ENCODE assay signal across 8 cellular contexts in the genomic region with DNA sequence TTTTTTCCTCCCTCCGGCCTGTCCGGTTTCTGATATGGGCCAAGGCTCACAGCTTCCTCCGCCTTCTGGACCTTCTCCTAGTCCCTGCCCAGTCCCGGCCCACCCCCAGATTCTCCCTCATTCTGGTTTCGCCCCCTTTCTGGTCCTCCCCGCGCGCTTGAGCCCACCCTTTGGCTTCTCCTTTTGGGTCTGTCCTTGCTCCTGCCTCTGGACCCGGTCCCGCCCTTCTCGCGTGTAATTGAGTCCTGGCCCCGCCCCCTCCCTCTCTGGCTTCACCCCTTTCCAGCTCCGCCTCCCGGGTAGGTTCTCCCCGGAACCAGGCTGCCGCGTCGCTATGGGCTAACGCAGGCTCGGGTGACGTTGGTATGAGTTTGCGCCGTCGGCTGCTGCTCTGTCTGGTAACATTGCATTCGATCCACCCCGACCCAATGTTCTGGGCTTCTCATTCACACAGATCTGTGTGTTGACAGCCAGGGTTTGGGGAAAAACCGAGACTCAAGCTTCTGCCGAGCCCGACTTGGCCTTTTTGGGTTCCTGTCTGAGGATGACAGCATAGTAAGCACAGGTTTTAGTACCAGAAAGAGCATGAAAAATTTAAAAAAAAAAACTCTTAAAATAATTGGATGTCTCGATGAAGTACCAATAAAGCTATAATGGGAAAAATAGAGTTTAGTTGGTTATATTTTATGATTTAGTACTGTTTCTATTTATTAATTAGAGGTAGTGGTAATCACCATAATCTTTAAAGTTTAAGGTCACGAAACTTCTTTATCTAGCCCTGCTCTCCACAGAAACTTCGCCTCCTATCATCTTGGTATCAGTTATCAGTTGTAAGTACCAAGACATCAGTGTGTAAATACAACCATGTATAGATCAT. TPM values are rescaled to one million over a fixed set of nuclear protein-coding genes. Genes with fewer than 3 reads are reported as not detected.
A peak's percentile ranks its signal among the peaks of the same experiment; 100 is the strongest.
DNase-seq lines count a peak whose midpoint lies in the region; ATAC-seq, FAIRE-seq and TF ChIP-seq lines count a peak whose summit lies in the region.

No MANE protein-coding gene starts in this region.

- peaks cover 5% of the 10 kb centered on the region for H3K36me3 Mint-ChIP-seq in activated B cell treated with CpG ODN at 0.5 μM for 24 hours (ENCODE audit: low read depth)

- intact Hi-C loops in activated B cell treated with CpG ODN at 0.5 μM for 24 hours (cut with micrococcal nuclease): loop anchor here (1.0 to 10.0 kb wide), 6 partner anchors 8 to 594 kb away; a partner anchor contains a TSS

- H3K4me3 Mint-ChIP-seq in activated B cell treated with CpG ODN at 0.5 μM for 24 hours: peak overlapping the region; percentile 95

- peaks cover 14% of the 10 kb centered on the region for H3K4me1 ChIP-seq in A549

- peaks cover 2% of the 10 kb centered on the region for H3K9me3 Mint-ChIP-seq in activated B cell treated with CpG ODN at 0.5 μM for 24 hours

- peak; percentile 66 to 73 for ATAC-seq in A549
- peak; percentile 34 for ATAC-seq in GM18909 (IDR thresholded peaks at IDR 0.05; ENCODE audit: poor library complexity, unreplicated experiment)
- ATAC-seq in HG03159 (IDR thresholded peaks at IDR 0.05; ENCODE audit: unreplicated experiment): peak; percentile 30
- peak; percentile 52 for ATAC-seq in activated B cell treated with CpG ODN at 0.5 μM for 24 hours (ENCODE audit: low read depth)

- CTCF ChIA-PET in A549 (lab: Yijun Ruan, JAX) (interaction anchor here (0.5 to 24.4 kb wide), 8 partner anchors 8 to 906 kb away, joined by 3 to 320 read pairs (median 3); a partner anchor contains a TSS), activated B cell treated with CpG ODN at 0.5 μM for 24 hours (lab: Charles Lee) (interaction anchor here (0.9 to 3.2 kb wide), 4 partner anchors 8 to 15 kb away, joined by 3 to 24 read pairs (median 6); a partner anchor contains a TSS)

- H3K4me3 ChIP-seq in A549 (peak overlapping the region; percentile 49), cardiac fibroblast (replicated peaks in 1 of 2; ENCODE audit: low read depth in 2 of 2, low read length in 2 of 2) (peak overlapping the region; percentile 45 to 52)

- peak overlapping the region; percentile 100 for H3K27ac Mint-ChIP-seq in activated B cell treated with CpG ODN at 0.5 μM for 24 hours

- H3K27me3 Mint-ChIP-seq in activated B cell treated with CpG ODN at 0.5 μM for 24 hours: peaks cover 2% of the 10 kb centered on the region

- TF ChIP-seq POLR2A in A549 (IDR thresholded peaks at IDR 0.05; ENCODE audit: low read length): peak; percentile 63

- peak overlapping the region; percentile 76 for H3K4me2 ChIP-seq in A549

- H3K4me1 Mint-ChIP-seq in activated B cell treated with CpG ODN at 0.5 μM for 24 hours: peaks cover 80% of the 10 kb centered on the region

- no peak for FAIRE-seq in A549 (lab: Jason Lieb, UNC)

- TF ChIP-seq CTCF in A549 (IDR thresholded peaks at IDR 0.05) (no peak), activated B cell treated with CpG ODN at 0.5 μM for 24 hours (IDR thresholded peaks at IDR 0.05) (no peak), cardiac fibroblast (IDR thresholded peaks at IDR 0.05; ENCODE audit: low read depth, low read length) (no peak)

- peak; percentile 91 to 97 for DNase-seq in A549 (ENCODE audit: low read depth in 1 of 2, low spot score in 1 of 2)
- DNase-seq in NCI-H2227 treated with DMSO at 0.1 percent for 48 hours (lab: John Stamatoyannopoulos, UW): peak; percentile 98
- DNase-seq in activated B cell treated with CpG ODN at 0.5 μM for 24 hours: peak; percentile 90
- peak; percentile 99 for DNase-seq in cardiac fibroblast (ENCODE audit: low read depth in 2 of 2)
- peak; percentile 99 for DNase-seq in islet precursor cell
- peak; percentile 96 to 98 (median 98) for DNase-seq in stimulated activated CD4-positive, alpha-beta T cell treated with anti-CD3 and anti-CD28 coated beads, Interleukin-12 subunit alpha, Interleukin-12 subunit beta, amount 100 ng/mL, for 48 hours (ENCODE audit: low read depth in 2 of 3, low spot score in 1 of 3)

- WGBS in A549 (ENCODE audit: missing lambda C conversion rate): 7% methylated on average over 18 of the region's 33 CpGs

- H3K27ac ChIP-seq in A549: peak overlapping the region; percentile 82 to 88

- no peak for TF ChIP-seq EP300 in A549 (IDR thresholded peaks at IDR 0.05)

- no peak for TF ChIP-seq RAD21 in A549 (conservative IDR thresholded peaks at IDR 0.05 in 1 of 2, IDR thresholded peaks at IDR 0.05 in 1 of 2)

- H3K9me3 ChIP-seq in A549: no peaks in the 10 kb centered on the region

- POLR2A ChIA-PET in A549 (lab: Yijun Ruan, JAX) (interaction anchor here (0.5 to 2.1 kb wide), 10 partner anchors 8 to 1233 kb away, joined by 3 to 7 read pairs (median 4); a partner anchor contains a TSS), activated B cell treated with CpG ODN at 0.5 μM for 24 hours (lab: Charles Lee) (interaction anchor here (0.6 to 8.8 kb wide), 17 partner anchors 8 to 1515 kb away, joined by 3 to 154 read pairs (median 4); a partner anchor contains a TSS)

TF ChIP-seq in A549, 52 proteins besides CTCF, POLR2A, EP300 and RAD21:
- TF ChIP-seq MAFK (IDR thresholded peaks at IDR 0.05; ENCODE audit: partially characterized antibody): no peak
- peak; percentile 65; the same call in 1 of the 2 replicates for TF ChIP-seq PHF8 (IDR thresholded peaks at IDR 0.05; ENCODE audit: borderline replicate concordance, low read depth)
- TF ChIP-seq BHLHE40 (IDR thresholded peaks at IDR 0.05; ENCODE audit: low read depth, low read length): no peak
- TF ChIP-seq, protein P1, sequence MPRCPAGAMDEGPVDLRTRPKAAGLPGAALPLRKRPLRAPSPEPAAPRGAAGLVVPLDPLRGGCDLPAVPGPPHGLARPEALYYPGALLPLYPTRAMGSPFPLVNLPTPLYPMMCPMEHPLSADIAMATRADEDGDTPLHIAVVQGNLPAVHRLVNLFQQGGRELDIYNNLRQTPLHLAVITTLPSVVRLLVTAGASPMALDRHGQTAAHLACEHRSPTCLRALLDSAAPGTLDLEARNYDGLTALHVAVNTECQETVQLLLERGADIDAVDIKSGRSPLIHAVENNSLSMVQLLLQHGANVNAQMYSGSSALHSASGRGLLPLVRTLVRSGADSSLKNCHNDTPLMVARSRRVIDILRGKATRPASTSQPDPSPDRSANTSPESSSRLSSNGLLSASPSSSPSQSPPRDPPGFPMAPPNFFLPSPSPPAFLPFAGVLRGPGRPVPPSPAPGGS (IDR thresholded peaks at IDR 0.05): 0 out of 3 replicates have a peak, but pooled peaks have one; percentile 23
- TF ChIP-seq, protein P2, sequence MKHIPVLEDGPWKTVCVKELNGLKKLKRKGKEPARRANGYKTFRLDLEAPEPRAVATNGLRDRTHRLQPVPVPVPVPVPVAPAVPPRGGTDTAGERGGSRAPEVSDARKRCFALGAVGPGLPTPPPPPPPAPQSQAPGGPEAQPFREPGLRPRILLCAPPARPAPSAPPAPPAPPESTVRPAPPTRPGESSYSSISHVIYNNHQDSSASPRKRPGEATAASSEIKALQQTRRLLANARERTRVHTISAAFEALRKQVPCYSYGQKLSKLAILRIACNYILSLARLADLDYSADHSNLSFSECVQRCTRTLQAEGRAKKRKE (CRISPR knock-in tag; IDR thresholded peaks at IDR 0.05; ENCODE audit: low read depth): no peak
- no peak for TF ChIP-seq MYC (IDR thresholded peaks at IDR 0.05; ENCODE audit: borderline replicate concordance, low read length)
- TF ChIP-seq NPAS2 (CRISPR knock-in tag; IDR thresholded peaks at IDR 0.05; ENCODE audit: borderline replicate concordance): no peak

RNA-seq across cellular contexts. Expression of a gene that starts 14.8 kb away (rescaled TPM):
- 8.2 and 11.6 TPM in 2 replicates for polyA plus RNA-seq in A549 (2011; rRNA removed)
- 7.8 and 9.8 TPM in 2 replicates for polyA plus RNA-seq in A549 (2012; cell fraction: cytosol; rRNA removed)
- 23.0 and 27.4 TPM in 2 replicates for polyA plus RNA-seq in A549 (2012; cell fraction: nucleus; rRNA removed)
- polyA plus RNA-seq in A549 (2017; fragmentation: RNase III; extraction: RNeasy Plus Mini Kit Qiagen cat#74134 plus additional on column Dnase treatment): 8.6 to 10.0 TPM (median 9.4 TPM) in 3 replicates
- 24.1 and 32.6 TPM in 2 replicates for polyA minus RNA-seq in A549 (2011; rRNA and poly(A)+ RNA removed)
- total RNA-seq in activated B cell treated with CpG ODN at 0.5 μM for 24 hours: 26.5 and 29.7 TPM in 2 replicates

RNA-seq across cellular contexts. Expression of a gene that starts 29.0 kb away (rescaled TPM):
- polyA plus RNA-seq in A549 (2011; rRNA removed): not detected in 2 replicates
- polyA plus RNA-seq in A549 (2012; cell fraction: cytosol; rRNA removed): 0.01 TPM in 1 of 2 replicates, not detected in the other
- polyA plus RNA-seq in A549 (2012; cell fraction: nucleus; rRNA removed): not detected in 2 replicates
- polyA plus RNA-seq in A549 (2017; fragmentation: RNase III; extraction: RNeasy Plus Mini Kit Qiagen cat#74134 plus additional on column Dnase treatment): not detected in 3 replicates
- not detected in 2 replicates for polyA minus RNA-seq in A549 (2011; rRNA and poly(A)+ RNA removed)
- 0.18 and 0.22 TPM in 2 replicates for total RNA-seq in activated B cell treated with CpG ODN at 0.5 μM for 24 hours

Comparison
In these comparisons a context has a peak if more than half of its experiments do, and no peak if none do; other contexts are left out.
1. Peak in every context shown above with its lines: DNase-seq, ATAC-seq, H3K4me3 ChIP-seq and H3K27ac ChIP-seq.